In genomic region chr11:20031155-20032001, GRCh38 we compare ENCODE assay signal across 13 cellular contexts.
DNase-seq lines count a peak whose midpoint lies in the region; ATAC-seq and TF ChIP-seq lines count a peak whose summit lies in the region.
"Had no signal": no experiment of that assay in that cellular context is flagged by ENCODE, and none has a peak within 500 bp of the region (broad histone marks: within the 10 kb centered on the region; RNA-seq: fewer than 3 reads in every experiment).

No MANE protein-coding gene starts in this region.

- peak in 2 of 3 experiments; percentile 15 to 23 for DNase-seq in NCI-H1417 (lab: John Stamatoyannopoulos, UW)
- DNase-seq in NCI-H1417 treated with DMSO at 0.1 percent for 48 hours (lab: John Stamatoyannopoulos, UW), result no peak
- peak; percentile 79 to 88 for DNase-seq in foreskin keratinocyte
- DNase-seq in stromal cell of bone marrow (ENCODE audit: low read depth), result peak; percentile 59
- no peak for DNase-seq in caudate nucleus (lab: John Stamatoyannopoulos, UW)
- DNase-seq: activated CD4-positive, alpha-beta T cell treated with anti-CD3 and anti-CD28 coated beads, Interleukin-2, amount 50 U/mL, for 48 hours; KBM-7; stimulated activated CD4-positive, alpha-beta T cell treated with anti-CD3 and anti-CD28 coated beads, Interleukin-4, amount 100 ng/mL, for 4 hours had no signal

- no peaks in the 10 kb centered on the region for H3K27me3 ChIP-seq in foreskin keratinocyte

- H3K27ac ChIP-seq in VCaP (peak overlapping the region; percentile 69), foreskin keratinocyte (peak overlapping the region; percentile 67), caudate nucleus (ENCODE audit: low read depth, low read length) (no peak overlapping the region)
- H3K27ac ChIP-seq: 22Rv1 had no signal

- ATAC-seq in foreskin keratinocyte (no peak), HG02759 (IDR thresholded peaks at IDR 0.05; ENCODE audit: unreplicated experiment) (no peak), GM19023 (IDR thresholded peaks at IDR 0.05; ENCODE audit: unreplicated experiment) (no peak)
- ATAC-seq: HCT116 had no signal

- TF ChIP-seq CTCF in VCaP (conservative IDR thresholded peaks at IDR 0.05) (no peak), foreskin keratinocyte (conservative IDR thresholded peaks at IDR 0.05) (no peak)

- peaks cover 53% of the 10 kb centered on the region for H3K4me1 ChIP-seq in foreskin keratinocyte

Comparison
In these comparisons a context has a peak if more than half of its experiments do, and no peak if none do; other contexts are left out.
1. DNase-seq: peak in NCI-H1417 (2 of 3), foreskin keratinocyte (2 of 2) and stromal cell of bone marrow (single experiment); none in NCI-H1417 treated with DMSO at 0.1 percent for 48 hours (single experiment) and caudate nucleus (0 of 61).